In genomic region chrX:142499992-142500391, GRCh38 we compare ENCODE assay signal across 29 cellular contexts.
"Had no signal": no experiment of that assay in that cellular context is flagged by ENCODE, and none has a peak within 500 bp of the region (broad histone marks: within the 10 kb centered on the region; RNA-seq: fewer than 3 reads in every experiment).

No MANE protein-coding gene starts in this region.

- ATAC-seq: stimulated activated effector memory CD8-positive, alpha-beta T cell treated with anti-CD3 and anti-CD28 coated beads, Interleukin-12 subunit alpha, Interleukin-12 subunit beta, amount 100 ng/mL, for 72 hours; stimulated activated memory B cell treated with anti-CD40 and anti-IgM and Interleukin-4, amounts not matched to agents 10 μg/mL and 1 μg/mL and 100 μg/mL, for 72 hours; stimulated activated naive B cell treated with anti-CD40 and anti-IgM and Interleukin-4, amounts not matched to agents 10 μg/mL and 1 μg/mL and 100 μg/mL, for 72 hours; stimulated activated naive CD8-positive, alpha-beta T cell treated with anti-CD3 and anti-CD28 coated beads, Interleukin-15, amount 100 ng/mL, for 72 hours; stimulated activated naive CD8-positive, alpha-beta T cell treated with anti-CD3 and anti-CD28 coated beads, Interleukin-15, Interleukin-2, amounts not matched to agents 100 U/mL and 50 U/mL, for 24 hours; upper lobe of right lung had no signal

- H3K4me1 Mint-ChIP-seq: stimulated activated effector memory CD8-positive, alpha-beta T cell treated with anti-CD3 and anti-CD28 coated beads, Interleukin-12 subunit alpha, Interleukin-12 subunit beta, amount 100 ng/mL, for 72 hours; stimulated activated memory B cell treated with anti-CD40 and anti-IgM and Interleukin-4, amounts not matched to agents 10 μg/mL and 1 μg/mL and 100 μg/mL, for 72 hours; stimulated activated naive B cell treated with anti-CD40 and anti-IgM and Interleukin-4, amounts not matched to agents 10 μg/mL and 1 μg/mL and 100 μg/mL, for 72 hours; stimulated activated naive CD8-positive, alpha-beta T cell treated with anti-CD3 and anti-CD28 coated beads, Interleukin-15, amount 100 ng/mL, for 72 hours had no signal

- H3K9me3 ChIP-seq: stomach, suprapubic skin, testis, thoracic aorta, thyroid gland, tibial artery, tibial nerve, transverse colon, upper lobe of left lung, upper lobe of right lung, uterus, vagina had no signal

- H3K27me3 ChIP-seq: stomach, suprapubic skin, testis, thyroid gland, tibial artery, tibial nerve, transverse colon, upper lobe of left lung, upper lobe of right lung, uterus, vagina had no signal

- H3K27ac Mint-ChIP-seq: stimulated activated effector memory CD8-positive, alpha-beta T cell treated with anti-CD3 and anti-CD28 coated beads, Interleukin-12 subunit alpha, Interleukin-12 subunit beta, amount 100 ng/mL, for 72 hours; stimulated activated memory B cell treated with anti-CD40 and anti-IgM and Interleukin-4, amounts not matched to agents 10 μg/mL and 1 μg/mL and 100 μg/mL, for 72 hours; stimulated activated naive B cell treated with anti-CD40 and anti-IgM and Interleukin-4, amounts not matched to agents 10 μg/mL and 1 μg/mL and 100 μg/mL, for 72 hours; stimulated activated naive CD8-positive, alpha-beta T cell treated with anti-CD3 and anti-CD28 coated beads, Interleukin-15, amount 100 ng/mL, for 72 hours; stimulated activated naive CD8-positive, alpha-beta T cell treated with anti-CD3 and anti-CD28 coated beads, Interleukin-15, Interleukin-2, amounts not matched to agents 100 ng/mL and 50 ng/mL, for 24 hours; type B pancreatic cell had no signal

- H3K27ac ChIP-seq: stomach, suprapubic skin, testis, thoracic aorta, thyroid gland, tibial artery, tibial nerve, transverse colon, upper lobe of left lung, upper lobe of right lung, uterus, vagina had no signal

- H3K36me3 Mint-ChIP-seq: stimulated activated effector memory CD8-positive, alpha-beta T cell treated with anti-CD3 and anti-CD28 coated beads, Interleukin-12 subunit alpha, Interleukin-12 subunit beta, amount 100 ng/mL, for 72 hours; stimulated activated memory B cell treated with anti-CD40 and anti-IgM and Interleukin-4, amounts not matched to agents 10 μg/mL and 1 μg/mL and 100 μg/mL, for 72 hours; stimulated activated naive B cell treated with anti-CD40 and anti-IgM and Interleukin-4, amounts not matched to agents 10 μg/mL and 1 μg/mL and 100 μg/mL, for 72 hours; type B pancreatic cell had no signal

- H3K27me3 Mint-ChIP-seq: stimulated activated memory B cell treated with anti-CD40 and anti-IgM and Interleukin-4, amounts not matched to agents 10 μg/mL and 1 μg/mL and 100 μg/mL, for 72 hours; stimulated activated naive B cell treated with anti-CD40 and anti-IgM and Interleukin-4, amounts not matched to agents 10 μg/mL and 1 μg/mL and 100 μg/mL, for 72 hours; stimulated activated naive CD8-positive, alpha-beta T cell treated with anti-CD3 and anti-CD28 coated beads, Interleukin-15, amount 100 ng/mL, for 72 hours; stimulated activated naive CD8-positive, alpha-beta T cell treated with anti-CD3 and anti-CD28 coated beads, Interleukin-15, Interleukin-2, amounts not matched to agents 100 ng/mL and 50 ng/mL, for 24 hours; type B pancreatic cell had no signal

- H3K4me1 ChIP-seq: stomach, suprapubic skin, testis, thyroid gland, tibial artery, tibial nerve, transverse colon, upper lobe of left lung, upper lobe of right lung, uterus, vagina had no signal

- H3K36me3 ChIP-seq: stomach, suprapubic skin, thoracic aorta, thyroid gland, tibial artery, tibial nerve, transverse colon, upper lobe of left lung, upper lobe of right lung, uterus, vagina had no signal

- H3K4me3 ChIP-seq: stomach, suprapubic skin, testis, thoracic aorta, thyroid gland, tibial artery, tibial nerve, transverse colon, upper lobe of left lung, upper lobe of right lung, uterus, vagina had no signal

- DNase-seq: stimulated activated CD4-positive, alpha-beta T cell treated with anti-CD3 and anti-CD28 coated beads, Interleukin-2, amount 100 ng/mL, for 48 hours; stimulated activated CD4-positive, alpha-beta T cell treated with anti-CD3 and anti-CD28 coated beads, Interleukin-4, amount 100 ng/mL, for 1 hour; stimulated activated CD4-positive, alpha-beta T cell treated with anti-CD3 and anti-CD28 coated beads, Interleukin-4, amount 100 ng/mL, for 24 hours; stimulated activated CD4-positive, alpha-beta T cell treated with anti-CD3 and anti-CD28 coated beads, Interleukin-4, amount 100 ng/mL, for 4 hours; stimulated activated CD8-positive, alpha-beta memory T cell treated with anti-CD3 and anti-CD28 coated beads, Interleukin-4, amount 100 ng/mL, for 48 hours; stimulated activated naive B cell treated with anti-CD40 and anti-IgM and Interleukin-4, amounts not matched to agents 10 μg/mL and 1 μg/mL and 100 μg/mL, for 72 hours; stimulated activated naive CD4-positive, alpha-beta T cell; stimulated activated naive CD4-positive, alpha-beta T cell treated with Interleukin-2 at 50 U/mL for 16 hours; stimulated activated naive CD8-positive, alpha-beta T cell treated with anti-CD3 and anti-CD28 coated beads, Interleukin-15, amount 100 ng/mL, for 72 hours; stimulated activated naive CD8-positive, alpha-beta T cell treated with anti-CD3 and anti-CD28 coated beads, Interleukin-15, Interleukin-2, amounts not matched to agents 100 U/mL and 50 U/mL, for 24 hours; stomach; substantia nigra; testis; thyroid gland; tibial artery; transverse colon; trophoblast cell; upper lobe of left lung; upper lobe of right lung; uterus had no signal

- H3K9me3 Mint-ChIP-seq: stimulated activated naive CD8-positive, alpha-beta T cell treated with anti-CD3 and anti-CD28 coated beads, Interleukin-15, Interleukin-2, amounts not matched to agents 100 ng/mL and 50 ng/mL, for 24 hours; type B pancreatic cell had no signal

- H3K4me3 Mint-ChIP-seq: stimulated activated effector memory CD8-positive, alpha-beta T cell treated with anti-CD3 and anti-CD28 coated beads, Interleukin-12 subunit alpha, Interleukin-12 subunit beta, amount 100 ng/mL, for 72 hours; stimulated activated memory B cell treated with anti-CD40 and anti-IgM and Interleukin-4, amounts not matched to agents 10 μg/mL and 1 μg/mL and 100 μg/mL, for 72 hours; stimulated activated naive B cell treated with anti-CD40 and anti-IgM and Interleukin-4, amounts not matched to agents 10 μg/mL and 1 μg/mL and 100 μg/mL, for 72 hours; stimulated activated naive CD8-positive, alpha-beta T cell treated with anti-CD3 and anti-CD28 coated beads, Interleukin-15, amount 100 ng/mL, for 72 hours; stimulated activated naive CD8-positive, alpha-beta T cell treated with anti-CD3 and anti-CD28 coated beads, Interleukin-15, Interleukin-2, amounts not matched to agents 100 ng/mL and 50 ng/mL, for 24 hours; type B pancreatic cell had no signal

- FAIRE-seq: urothelium cell line had no signal
